Comparison of ENCODE assay signal across 25 cellular contexts in the genomic region with DNA sequence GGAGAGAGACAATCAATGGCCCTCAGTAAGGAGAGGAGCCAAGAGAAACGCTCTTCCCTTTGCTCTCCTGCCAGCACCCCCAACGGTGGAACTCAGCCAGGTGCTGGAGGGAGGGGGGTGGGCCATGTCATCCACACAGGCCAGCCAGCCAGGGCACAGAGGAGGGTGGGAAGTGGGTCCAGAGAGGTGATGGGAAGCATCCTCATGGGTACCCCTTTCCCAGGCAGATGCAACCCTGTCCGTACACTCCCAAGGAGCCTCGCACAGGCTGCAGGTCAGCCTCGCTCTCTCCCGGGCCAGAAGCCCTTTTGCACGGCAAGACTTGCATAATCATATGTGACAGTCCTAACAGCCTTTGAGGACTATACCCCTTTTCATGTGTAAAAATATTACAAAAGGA.
DNase-seq lines count a peak whose midpoint lies in the region; ATAC-seq and TF ChIP-seq lines count a peak whose summit lies in the region.
"Had no signal": no experiment of that assay in that cellular context is flagged by ENCODE, and none has a peak within 500 bp of the region (broad histone marks: within the 10 kb centered on the region; RNA-seq: fewer than 3 reads in every experiment).

No MANE protein-coding gene starts in this region.

- CTCF ChIA-PET in PC-9 (lab: Charles Lee), result no interaction called here

- POLR2A ChIA-PET in PC-9 (lab: Charles Lee; ENCODE audit: unreplicated experiment), result no interaction called here

- H3K27ac ChIP-seq in right lobe of liver (peak overlapping the region in 2 of 3 donors; percentile 93 to 97), dorsolateral prefrontal cortex (no peak overlapping the region), PC-9 (no peak overlapping the region)
- H3K27ac ChIP-seq: brain microvascular endothelial cell, thoracic aorta had no signal

- no peaks in the 10 kb centered on the region for H4K20me1 ChIP-seq in PC-9 (ENCODE audit: insufficient read depth)

- H3K9me3 ChIP-seq in right lobe of liver (no peaks in the 10 kb centered on the region), PC-9 (ENCODE audit: insufficient read depth, low read depth) (0 out of 2 replicates have a peak, but pooled peaks cover 4% of the 10 kb centered on the region)
- H3K9me3 ChIP-seq: heart right ventricle, mucosa of descending colon, thoracic aorta had no signal

- no peaks in the 10 kb centered on the region for H3K9me2 ChIP-seq in PC-9 (ENCODE audit: insufficient read depth)

- H3F3A ChIP-seq in PC-9 (ENCODE audit: insufficient read depth, low read depth), result peaks cover 28% of the 10 kb centered on the region

- 18% methylated on average over 2 of the region's 7 CpGs for WGBS in right lobe of liver (ENCODE audit: insufficient coverage, low coverage, low lambda C conversion rate, missing lambda C conversion rate)

- no peak for TF ChIP-seq CTCF in right lobe of liver (IDR thresholded peaks at IDR 0.05)
- TF ChIP-seq CTCF in dorsolateral prefrontal cortex (IDR thresholded peaks at IDR 0.05 in 54 of 56, conservative IDR thresholded peaks at IDR 0.05 in 2 of 56; ENCODE audit: low read depth in 1 of 56, partially characterized antibody in 56 of 56), result no peak
- TF ChIP-seq CTCF in PC-9 (conservative IDR thresholded peaks at IDR 0.05), result no peak

- H3K27me3 ChIP-seq in right lobe of liver (no peaks in the 10 kb centered on the region), dorsolateral prefrontal cortex (no peaks in the 10 kb centered on the region), PC-9 (ENCODE audit: insufficient read depth, low read depth) (no peaks in the 10 kb centered on the region)
- H3K27me3 ChIP-seq: brain microvascular endothelial cell, heart right ventricle had no signal

- TF ChIP-seq POLR2A in right lobe of liver (IDR thresholded peaks at IDR 0.05), result no peak

- no peaks in the 10 kb centered on the region for H3K79me2 ChIP-seq in PC-9 (ENCODE audit: low read depth)

- H3K36me3 ChIP-seq in right lobe of liver, result no peaks in the 10 kb centered on the region
- no peaks in the 10 kb centered on the region for H3K36me3 ChIP-seq in PC-9 (ENCODE audit: low read depth)
- H3K36me3 ChIP-seq: brain microvascular endothelial cell, heart right ventricle, thoracic aorta had no signal

- no peak for ATAC-seq in stimulated activated naive CD8-positive, alpha-beta T cell treated with anti-CD3 and anti-CD28 coated beads, Interleukin-15, Interleukin-2, amounts not matched to agents 100 U/mL and 50 U/mL, for 24 hours
- ATAC-seq in right lobe of liver, result peak; percentile 3 to 42 (median 13)
- ATAC-seq: heart right ventricle; mucosa of descending colon; stimulated activated naive CD8-positive, alpha-beta T cell treated with anti-CD3 and anti-CD28 coated beads, Interleukin-15, amount 100 ng/mL, for 72 hours had no signal

- H2AFZ ChIP-seq in PC-9, result no peak overlapping the region

- BruUV-seq in PC-9 (replicated peaks; lab: Mats Ljungman, UMichigan), result no TSS peak

- H3K4me1 ChIP-seq in right lobe of liver, result peaks cover 0 to 40% (median 18%) of the 10 kb centered on the region in 4 donors
- H3K4me1 ChIP-seq in PC-9 (replicated peaks; ENCODE audit: insufficient read depth), result peaks cover 33% of the 10 kb centered on the region

- no peaks in the 10 kb centered on the region for H3K9me3 Mint-ChIP-seq in activated CD4-positive, alpha-beta T cell treated with anti-CD3 and anti-CD28 coated beads, Interleukin-2, amount 10 ng/mL, durations not matched to agents 24 days and 14 days
- H3K9me3 Mint-ChIP-seq in stimulated activated naive CD8-positive, alpha-beta T cell treated with anti-CD3 and anti-CD28 coated beads, Interleukin-15, Interleukin-2, amounts not matched to agents 100 ng/mL and 50 ng/mL, for 24 hours, result peaks cover 4% of the 10 kb centered on the region
- H3K9me3 Mint-ChIP-seq: CD4-positive, alpha-beta T cell; nephron had no signal

- no peak overlapping the region for H3K4me3 ChIP-seq in right lobe of liver
- no peak overlapping the region for H3K4me3 ChIP-seq in dorsolateral prefrontal cortex
- no peak overlapping the region for H3K4me3 ChIP-seq in PC-9
- H3K4me3 ChIP-seq: heart right ventricle, mucosa of descending colon, thoracic aorta had no signal

- peak overlapping the region; percentile 96 for H3K27ac Mint-ChIP-seq in activated CD4-positive, alpha-beta T cell treated with anti-CD3 and anti-CD28 coated beads, Interleukin-2, amount 10 ng/mL, durations not matched to agents 24 days and 14 days
- H3K27ac Mint-ChIP-seq in stimulated activated naive CD8-positive, alpha-beta T cell treated with anti-CD3 and anti-CD28 coated beads, Interleukin-15, Interleukin-2, amounts not matched to agents 100 ng/mL and 50 ng/mL, for 24 hours, result peak overlapping the region; percentile 99
- H3K27ac Mint-ChIP-seq: CD4-positive, alpha-beta T cell; nephron had no signal

- no peak overlapping the region for H3K4me3 Mint-ChIP-seq in activated CD4-positive, alpha-beta T cell treated with anti-CD3 and anti-CD28 coated beads, Interleukin-2, amount 10 ng/mL, durations not matched to agents 24 days and 14 days
- H3K4me3 Mint-ChIP-seq in stimulated activated naive CD8-positive, alpha-beta T cell treated with anti-CD3 and anti-CD28 coated beads, Interleukin-15, Interleukin-2, amounts not matched to agents 100 ng/mL and 50 ng/mL, for 24 hours, result no peak overlapping the region
- H3K4me3 Mint-ChIP-seq: CD4-positive, alpha-beta T cell; nephron had no signal

- H3K4me1 Mint-ChIP-seq in activated CD4-positive, alpha-beta T cell treated with anti-CD3 and anti-CD28 coated beads, Interleukin-2, amount 10 ng/mL, durations not matched to agents 24 days and 14 days, result peaks cover 61% of the 10 kb centered on the region
- H3K4me1 Mint-ChIP-seq in stimulated activated naive CD8-positive, alpha-beta T cell treated with anti-CD3 and anti-CD28 coated beads, Interleukin-15, Interleukin-2, amounts not matched to agents 100 ng/mL and 50 ng/mL, for 24 hours (ENCODE audit: low read depth), result peaks cover 61% of the 10 kb centered on the region

- intact Hi-C loops in activated CD4-positive, alpha-beta T cell treated with anti-CD3 and anti-CD28 coated beads, Interleukin-2, amount 10 ng/mL, durations not matched to agents 24 days and 14 days (cut with micrococcal nuclease), result loop anchor here (5.0 to 10.0 kb wide), 4 partner anchors 290 to 902 kb away; a partner anchor contains a TSS
- intact Hi-C loops in right lobe of liver (cut with DNase I), result no loop called here
- intact Hi-C loops in dorsolateral prefrontal cortex (cut with DNase I), result no loop called here
- intact Hi-C loops in PC-9 (cut with micrococcal nuclease; ENCODE audit: unreplicated experiment), result no loop called here

- no peak for DNase-seq in activated CD4-positive, alpha-beta T cell treated with anti-CD3 and anti-CD28 coated beads, Interleukin-2, amount 10 ng/mL, durations not matched to agents 24 days and 14 days
- DNase-seq in activated CD4-positive, alpha-beta T cell treated with anti-CD3 and anti-CD28 coated beads for 1 hour, result no peak
- no peak for DNase-seq in stimulated activated naive CD8-positive, alpha-beta T cell treated with anti-CD3 and anti-CD28 coated beads, Interleukin-15, Interleukin-2, amounts not matched to agents 100 U/mL and 50 U/mL, for 24 hours
- DNase-seq in right lobe of liver (peak in 2 of 3 donors; percentile 30 to 65), dorsolateral prefrontal cortex (no peak), PC-9 (no peak), D341Med (ENCODE audit: low spot score) (no peak)
- DNase-seq: activated CD4-positive, alpha-beta T cell treated with anti-CD3 and anti-CD28 coated beads, Interleukin-2, amount 50 U/mL, for 4 hours; activated CD8-positive, alpha-beta memory T cell treated with anti-CD3 and anti-CD28 coated beads, Interleukin-2, amount 50 U/mL, for 48 hours; activated effector memory CD4-positive, alpha-beta T cell treated with anti-CD3 and anti-CD28 coated beads, Interleukin-2, amount 50 U/mL, for 16 hours; AML-193; brain microvascular endothelial cell; CD4-positive, alpha-beta T cell; heart right ventricle; kidney; MV-4-11; NCI-H146; NCI-H446; NCI-H748 treated with DMSO at 0.1 percent for 48 hours; SIG-M5; stimulated activated naive CD8-positive, alpha-beta T cell treated with anti-CD3 and anti-CD28 coated beads, Interleukin-15, amount 100 ng/mL, for 72 hours had no signal

- no peaks in the 10 kb centered on the region for H3K27me3 Mint-ChIP-seq in activated CD4-positive, alpha-beta T cell treated with anti-CD3 and anti-CD28 coated beads, Interleukin-2, amount 10 ng/mL, durations not matched to agents 24 days and 14 days
- H3K27me3 Mint-ChIP-seq in stimulated activated naive CD8-positive, alpha-beta T cell treated with anti-CD3 and anti-CD28 coated beads, Interleukin-15, Interleukin-2, amounts not matched to agents 100 ng/mL and 50 ng/mL, for 24 hours, result peaks cover 4% of the 10 kb centered on the region

- no peaks in the 10 kb centered on the region for H3K36me3 Mint-ChIP-seq in activated CD4-positive, alpha-beta T cell treated with anti-CD3 and anti-CD28 coated beads, Interleukin-2, amount 10 ng/mL, durations not matched to agents 24 days and 14 days (ENCODE audit: low read depth)
- peaks cover 10% of the 10 kb centered on the region for H3K36me3 Mint-ChIP-seq in stimulated activated naive CD8-positive, alpha-beta T cell treated with anti-CD3 and anti-CD28 coated beads, Interleukin-15, Interleukin-2, amounts not matched to agents 100 ng/mL and 50 ng/mL, for 24 hours (ENCODE audit: low read depth)

- H3K4me2 ChIP-seq in PC-9, result no peak overlapping the region

Comparison
In these comparisons a context has a peak if more than half of its experiments do, and no peak if none do; other contexts are left out.
1. DNase-seq: peak in right lobe of liver (2 of 3); none in activated CD4-positive, alpha-beta T cell treated with anti-CD3 and anti-CD28 coated beads, Interleukin-2, amount 10 ng/mL, durations not matched to agents 24 days and 14 days (single experiment), activated CD4-positive, alpha-beta T cell treated with anti-CD3 and anti-CD28 coated beads for 1 hour (single experiment), stimulated activated naive CD8-positive, alpha-beta T cell treated with anti-CD3 and anti-CD28 coated beads, Interleukin-15, Interleukin-2, amounts not matched to agents 100 U/mL and 50 U/mL, for 24 hours (single experiment), dorsolateral prefrontal cortex (0 of 10), PC-9 (0 of 2) and D341Med (single experiment).
2. H3K27ac ChIP-seq: peak in right lobe of liver (2 of 3); none in dorsolateral prefrontal cortex (0 of 59) and PC-9 (single experiment).